ENCODE assay signal across 15 cellular contexts in the genomic region with DNA sequence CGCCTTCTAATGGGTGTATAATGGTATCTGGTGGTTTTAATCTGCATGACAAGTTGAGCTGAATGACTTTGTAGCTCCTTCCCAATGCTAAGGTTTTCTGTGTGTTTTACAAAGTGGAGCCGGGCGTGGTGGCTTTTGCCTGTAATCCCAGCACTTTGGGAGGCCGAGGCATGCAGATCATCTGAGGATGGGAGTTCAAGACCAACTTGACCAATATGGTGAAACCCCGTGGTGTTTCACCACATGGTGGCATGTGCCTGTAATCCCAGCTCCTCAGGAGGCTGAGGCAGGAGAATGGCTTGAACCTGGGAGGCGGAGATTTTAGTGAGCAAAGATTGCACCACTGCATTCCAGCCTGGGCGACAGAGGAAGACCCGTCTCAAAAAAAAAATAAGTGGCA.
"Had no signal": no experiment of that assay in that cellular context is flagged by ENCODE, and none has a peak within 500 bp of the region (broad histone marks: within the 10 kb centered on the region; RNA-seq: fewer than 3 reads in every experiment).

No MANE protein-coding gene starts in this region.

- H3K9me3 Mint-ChIP-seq: effector memory CD8-positive, alpha-beta T cell had no signal

- H3K36me3 ChIP-seq: right atrium auricular region had no signal

- H3K27ac Mint-ChIP-seq: dendritic cell treated with granulocyte-macrophage colony-stimulating factor and Interleukin-4, amounts not matched to agents 40 ng/mL and 50 ng/mL, for 4 days; type B pancreatic cell had no signal

- H3K4me1 ChIP-seq: right atrium auricular region had no signal

- H3K27ac ChIP-seq: epithelial cell of prostate, esophagus muscularis mucosa, gastroesophageal sphincter, right atrium auricular region had no signal

- H3K4me3 Mint-ChIP-seq: dendritic cell treated with granulocyte-macrophage colony-stimulating factor and Interleukin-4, amounts not matched to agents 40 ng/mL and 50 ng/mL, for 4 days; effector memory CD8-positive, alpha-beta T cell; naive thymus-derived CD8-positive, alpha-beta T cell; type B pancreatic cell had no signal

- H3K4me3 ChIP-seq: esophagus muscularis mucosa, gastroesophageal sphincter, mucosa of descending colon, right atrium auricular region had no signal

- DNase-seq: effector memory CD8-positive, alpha-beta T cell; glutamatergic neuron; mammary epithelial cell; mucosa of descending colon; naive thymus-derived CD8-positive, alpha-beta T cell; posterior cingulate gyrus; small intestine; stimulated activated CD4-positive, alpha-beta T cell treated with anti-CD3 and anti-CD28 coated beads, Interleukin-12 subunit alpha, Interleukin-12 subunit beta, amount 100 ng/mL, for 4 hours; stimulated activated naive CD4-positive, alpha-beta T cell treated with Interleukin-2 at 50 U/mL for 16 hours had no signal

- H3K9me3 ChIP-seq: esophagus muscularis mucosa, mucosa of descending colon had no signal

- H3K27me3 ChIP-seq: esophagus muscularis mucosa, gastroesophageal sphincter, right atrium auricular region had no signal

- H3K27me3 Mint-ChIP-seq: dendritic cell treated with granulocyte-macrophage colony-stimulating factor and Interleukin-4, amounts not matched to agents 40 ng/mL and 50 ng/mL, for 4 days; effector memory CD8-positive, alpha-beta T cell; naive thymus-derived CD8-positive, alpha-beta T cell; type B pancreatic cell had no signal
